Comparison of ENCODE assay signal across 30 cellular contexts in the genomic region with DNA sequence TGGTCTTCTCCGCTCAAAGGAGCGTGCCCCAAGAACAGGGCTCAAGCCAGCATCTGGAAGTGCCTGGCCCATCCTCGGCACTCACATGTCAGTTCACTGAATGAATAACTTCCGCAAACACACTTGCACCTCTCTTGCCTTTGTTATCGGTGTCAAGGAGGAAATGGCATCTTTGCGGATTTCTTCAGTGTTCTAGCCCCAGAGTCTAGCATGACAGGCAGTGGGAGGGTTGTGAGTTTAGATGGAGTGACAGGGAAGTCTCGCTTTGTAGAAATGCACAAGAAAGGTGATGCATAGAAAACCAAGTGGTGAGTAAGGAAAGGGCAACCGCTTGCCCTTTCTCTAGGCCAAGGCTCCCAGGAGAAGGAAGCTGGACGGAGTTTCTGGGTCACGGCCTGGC. TPM values are rescaled to one million over a fixed set of nuclear protein-coding genes. Genes with fewer than 3 reads are reported as not detected.
"Had no signal": no experiment of that assay in that cellular context is flagged by ENCODE, and none has a peak within 500 bp of the region (broad histone marks: within the 10 kb centered on the region; RNA-seq: fewer than 3 reads in every experiment).

No MANE protein-coding gene starts in this region.

- H3K9me3 ChIP-seq: SJCRH30, SK-N-SH had no signal

- H3K4me1 ChIP-seq: SJCRH30 had no signal

- H3K4me3 Mint-ChIP-seq: activated CD4-positive, alpha-beta T cell treated with anti-CD3 and anti-CD28 coated beads, Interleukin-2, amount 10 ng/mL, durations not matched to agents 24 days and 14 days; activated naive CD8-positive, alpha-beta T cell; WTC11 had no signal

- H3K27me3 ChIP-seq: brain microvascular endothelial cell, cardiac muscle cell, SJCRH30 had no signal

- H3K36me3 Mint-ChIP-seq: activated naive CD8-positive, alpha-beta T cell; WTC11 had no signal

- H3K27ac ChIP-seq: brain microvascular endothelial cell, cardiac muscle cell, SJCRH30 had no signal

- H3K27ac Mint-ChIP-seq: activated CD4-positive, alpha-beta T cell treated with anti-CD3 and anti-CD28 coated beads, Interleukin-2, amount 10 ng/mL, durations not matched to agents 24 days and 14 days; activated naive CD8-positive, alpha-beta T cell; activated T-helper 2 cell treated with anti-CD3 and anti-CD28 coated beads, Interferon-gamma antibody, Interleukin-2, Interleukin-4, amounts not matched to agents 10 μg/mL and 5 μg/mL and 100 μg/mL, durations not matched to agents 14 hours and 24 hours and 36 hours; WTC11 had no signal

- H3K9me3 Mint-ChIP-seq: activated CD4-positive, alpha-beta T cell treated with anti-CD3 and anti-CD28 coated beads, Interleukin-2, amount 10 ng/mL, durations not matched to agents 24 days and 14 days; activated T-helper 2 cell treated with anti-CD3 and anti-CD28 coated beads, Interferon-gamma antibody, Interleukin-2, Interleukin-4, amounts not matched to agents 10 μg/mL and 5 μg/mL and 100 μg/mL, durations not matched to agents 14 hours and 24 hours and 36 hours had no signal

- H3K4me1 Mint-ChIP-seq: WTC11 had no signal

- H3K36me3 ChIP-seq: brain microvascular endothelial cell, cardiac muscle cell, SJCRH30 had no signal

- H3K27me3 Mint-ChIP-seq: activated naive CD8-positive, alpha-beta T cell had no signal

- DNase-seq: activated CD4-positive, alpha-beta T cell treated with anti-CD3 and anti-CD28 coated beads for 1 hour; activated CD4-positive, alpha-beta T cell treated with anti-CD3 and anti-CD28 coated beads, Interleukin-2, amount 10 ng/mL, durations not matched to agents 24 days and 14 days; activated CD4-positive, alpha-beta T cell treated with anti-CD3 and anti-CD28 coated beads, Interleukin-2, amount 50 U/mL, for 48 hours; activated gamma-delta T cell treated with Interleukin-2 at 50 U/mL for 16 hours; activated T-cell treated with anti-CD3 and anti-CD28 coated beads for 4 hours; activated T-cell treated with anti-CD3 and anti-CD28 coated beads, Interleukin-2, amount 50 U/mL, for 48 hours; amygdala; brain microvascular endothelial cell; IMR-90; KG1; NCI-H1048; NCI-H1417; NCI-H1930; NCI-H345; NCI-H510A; NCI-H526 treated with DMSO at 0.1 percent for 48 hours; NCI-H82; RPMI8226; SJCRH30; SK-N-SH had no signal

- ATAC-seq: Right ventricle myocardium inferior, WTC11 had no signal

- H3K4me3 ChIP-seq: cardiac muscle cell, SJCRH30 had no signal

RNA-seq across cellular contexts. Expression of gene OPN1LW, which starts 29.0 kb away (rescaled TPM):
- total RNA-seq: activated CD4-positive, alpha-beta T cell treated with anti-CD3 and anti-CD28 coated beads, Interleukin-2, amount 10 ng/mL, durations not matched to agents 24 days and 14 days; activated CD8-positive, alpha-beta memory T cell treated with anti-CD3 and anti-CD28 coated beads for 36 hours; activated T-helper 2 cell treated with anti-CD3 and anti-CD28 coated beads, Interferon-gamma antibody, Interleukin-2, Interleukin-4, amounts not matched to agents 10 μg/mL and 5 μg/mL and 100 μg/mL, durations not matched to agents 14 hours and 24 hours and 36 hours; astrocyte; cardiac muscle cell; IMR-90; LHCN-M2; M059J; OCI-LY7; Right ventricle myocardium inferior; SJCRH30; WTC11 had no signal
